In genomic region chr19:3184847-3185481, GRCh38 we compare ENCODE assay signal across 7 cellular contexts. TPM values are rescaled to one million over a fixed set of nuclear protein-coding genes. Genes with fewer than 3 reads are reported as not detected.
DNase-seq lines count a peak whose midpoint lies in the region; ATAC-seq and TF ChIP-seq lines count a peak whose summit lies in the region.

No MANE protein-coding gene starts in this region.

- peak overlapping the region; percentile 100 for H3K4me3 Mint-ChIP-seq in neural crest cell

- TF ChIP-seq CTCF in esophagus muscularis mucosa (IDR thresholded peaks at IDR 0.05): no peak
- TF ChIP-seq CTCF in neural crest cell (conservative IDR thresholded peaks at IDR 0.05): no peak

- H3K9me3 Mint-ChIP-seq in neural crest cell: no peaks in the 10 kb centered on the region

- H3K36me3 Mint-ChIP-seq in neural crest cell (ENCODE audit: low read depth): no peaks in the 10 kb centered on the region

- H3K36me3 ChIP-seq in esophagus muscularis mucosa: peaks cover 0 to 17% (median 8%) of the 10 kb centered on the region in 4 donors
- H3K36me3 ChIP-seq in urinary bladder (ENCODE audit: insufficient read depth): no peaks in the 10 kb centered on the region

- no peaks in the 10 kb centered on the region for H3K27me3 ChIP-seq in esophagus muscularis mucosa

- H3K4me1 ChIP-seq in esophagus muscularis mucosa: peaks cover 16 to 48% (median 37%) of the 10 kb centered on the region in 4 donors
- no peaks in the 10 kb centered on the region for H3K4me1 ChIP-seq in urinary bladder (ENCODE audit: insufficient read depth)

- DNase-seq in NCI-H524 (lab: John Stamatoyannopoulos, UW) (peak; percentile 80 to 83), esophagus muscularis mucosa (ENCODE audit: extremely low spot score) (no peak), neural crest cell (ENCODE audit: low read depth, low spot score) (no peak)
- DNase-seq in activated CD8-positive, alpha-beta memory T cell treated with anti-CD3 and anti-CD28 coated beads for 24 hours: peak; percentile 89

- no peak for TF ChIP-seq POLR2A in esophagus muscularis mucosa (IDR thresholded peaks at IDR 0.05; ENCODE audit: low read depth)

- no peaks in the 10 kb centered on the region for H3K27me3 Mint-ChIP-seq in neural crest cell (ENCODE audit: low read depth)

- H3K9me3 ChIP-seq in esophagus muscularis mucosa: no peaks in the 10 kb centered on the region

- H3K27ac ChIP-seq in esophagus muscularis mucosa (replicated peaks in 1 of 4): peak overlapping the region; percentile 73 to 85 (median 81)
- no peak overlapping the region for H3K27ac ChIP-seq in urinary bladder (ENCODE audit: low read depth)

- peak overlapping the region; percentile 84 to 97 (median 95) for H3K4me3 ChIP-seq in esophagus muscularis mucosa
- peak overlapping the region; percentile 94 for H3K4me3 ChIP-seq in urinary bladder (ENCODE audit: low read depth, low read length)

- 14% methylated on average over 14 of the region's 14 CpGs for WGBS in esophagus muscularis mucosa
- WGBS in urinary bladder: 14% methylated on average over 14 of the region's 14 CpGs

- intact Hi-C loops in esophagus muscularis mucosa (cut with DNase I): no loop called here

- ATAC-seq in GM18517 (IDR thresholded peaks at IDR 0.05; ENCODE audit: unreplicated experiment) (peak; percentile 31), HG03039 (IDR thresholded peaks at IDR 0.05; ENCODE audit: unreplicated experiment) (peak; percentile 26)

- H3K27ac Mint-ChIP-seq in neural crest cell (ENCODE audit: unreplicated experiment): peak overlapping the region; percentile 99

- peaks cover 15% of the 10 kb centered on the region for H3K4me1 Mint-ChIP-seq in neural crest cell

- TF ChIP-seq EP300 in esophagus muscularis mucosa (IDR thresholded peaks at IDR 0.05): no peak

RNA-seq across cellular contexts. Expression of gene NCLN, which starts 0.8 kb away (rescaled TPM):
- 10 to 100 TPM; 26.2 to 33.6 (median 29.7) TPM for total RNA-seq in esophagus muscularis mucosa
- total RNA-seq in neural crest cell: 76.5 and 84.1 TPM in 2 replicates
- 10.5 TPM for total RNA-seq in urinary bladder
- polyA plus RNA-seq in urinary bladder: 30.5 TPM

RNA-seq across cellular contexts. Expression of gene S1PR4, which starts 6.4 kb away (rescaled TPM):
- total RNA-seq in esophagus muscularis mucosa: 1 to 10 TPM in 3 of 4 donors, under 1 TPM in 1; 0.42 to 5.5 (median 2.4) TPM
- total RNA-seq in neural crest cell: not detected in 2 replicates
- total RNA-seq in urinary bladder: 0.74 TPM
- polyA plus RNA-seq in urinary bladder: 3.4 TPM

RNA-seq across cellular contexts. Expression of gene CELF5, which starts 39.5 kb away (rescaled TPM):
- under 1 TPM in 1 of 4 donors, not detected in 3; 0.17 TPM for total RNA-seq in esophagus muscularis mucosa
- 2.3 and 3.0 TPM in 2 replicates for total RNA-seq in neural crest cell
- total RNA-seq in urinary bladder: 0.48 TPM
- polyA plus RNA-seq in urinary bladder: 0.14 TPM

RNA-seq across cellular contexts. Expression of gene GNA15, which starts 49.1 kb away (rescaled TPM):
- 10 to 100 TPM in 1 of 4 donors, 1 to 10 TPM in 3; 4.3 to 13.8 (median 5.3) TPM for total RNA-seq in esophagus muscularis mucosa
- total RNA-seq in neural crest cell: not detected in 2 replicates
- 6.2 TPM for total RNA-seq in urinary bladder
- polyA plus RNA-seq in urinary bladder: 9.6 TPM

Comparison
In these comparisons a context has a peak if more than half of its experiments do, and no peak if none do; other contexts are left out.
1. DNase-seq: peak in NCI-H524 (2 of 2) and activated CD8-positive, alpha-beta memory T cell treated with anti-CD3 and anti-CD28 coated beads for 24 hours (single experiment); none in esophagus muscularis mucosa (single experiment) and neural crest cell (single experiment).